ENCODE assay signal across 8 cellular contexts in genomic region chr6:35096129-35096852, GRCh38. TPM values are rescaled to one million over a fixed set of nuclear protein-coding genes. Genes with fewer than 3 reads are reported as not detected.
DNase-seq lines count a peak whose midpoint lies in the region; ATAC-seq and TF ChIP-seq lines count a peak whose summit lies in the region.

No MANE protein-coding gene starts in this region.

- H3K36me3 Mint-ChIP-seq in endothelial cell (ENCODE audit: low read depth, unreplicated experiment): no peaks in the 10 kb centered on the region

- H3K27me3 Mint-ChIP-seq in endothelial cell (ENCODE audit: unreplicated experiment): no peaks in the 10 kb centered on the region

- H3K27ac ChIP-seq in dorsolateral prefrontal cortex: peak overlapping the region in 31 of 59 donors; percentile 2 to 60 (median 24)

- DNase-seq in DMS79 (lab: John Stamatoyannopoulos, UW) (peak; percentile 70), NCI-H226 (peak; percentile 56), dorsolateral prefrontal cortex (no peak), myocyte (ENCODE audit: low read depth) (peak; percentile 90), endothelial cell (ENCODE audit: low spot score) (no peak), COLO668 (lab: John Stamatoyannopoulos, UW; ENCODE audit: unreplicated experiment) (no peak), NCI-H2107 treated with DMSO at 0.1 percent for 48 hours (lab: John Stamatoyannopoulos, UW; ENCODE audit: unreplicated experiment) (no peak)

- TF ChIP-seq CTCF in dorsolateral prefrontal cortex (IDR thresholded peaks at IDR 0.05 in 54 of 56, conservative IDR thresholded peaks at IDR 0.05 in 2 of 56; ENCODE audit: low read depth in 1 of 56, partially characterized antibody in 56 of 56) (no peak), endothelial cell (IDR thresholded peaks at IDR 0.05; ENCODE audit: unreplicated experiment) (no peak)

- no peak overlapping the region for H3K4me3 Mint-ChIP-seq in endothelial cell (ENCODE audit: unreplicated experiment)

- intact Hi-C loops in dorsolateral prefrontal cortex (cut with DNase I): loop anchor here in 1 of 2 donors (10.0 kb wide), 1 partner anchor 439 kb away; no protein-coding TSS in a partner anchor

- no peaks in the 10 kb centered on the region for H3K4me1 Mint-ChIP-seq in endothelial cell (ENCODE audit: unreplicated experiment)

- ATAC-seq in GM18870 (IDR thresholded peaks at IDR 0.05; ENCODE audit: unreplicated experiment): no peak

- no peak overlapping the region for H3K27ac Mint-ChIP-seq in endothelial cell (ENCODE audit: unreplicated experiment)

- H3K4me3 ChIP-seq in dorsolateral prefrontal cortex: no peak overlapping the region

- no peaks in the 10 kb centered on the region for H3K27me3 ChIP-seq in dorsolateral prefrontal cortex

- H3K9me3 Mint-ChIP-seq in endothelial cell (ENCODE audit: unreplicated experiment): no peaks in the 10 kb centered on the region

RNA-seq across cellular contexts. Expression of gene TCP11, which starts 44.8 kb away (rescaled TPM):
- total RNA-seq in dorsolateral prefrontal cortex (1 to 10 TPM in 21 of 120 experiments, under 1 TPM in 55, not detected in 44; 0.29 to 2.4 (median 0.73) TPM), myocyte (not detected in 2 replicates), endothelial cell (ENCODE audit: unreplicated experiment) (0.18 TPM)
- 0.10 TPM for polyA plus RNA-seq in myocyte (2012)

Comparison
In these comparisons a context has a peak if more than half of its experiments do, and no peak if none do; other contexts are left out.
1. DNase-seq: peak in DMS79 (single experiment), NCI-H226 (single experiment) and myocyte (single experiment); none in dorsolateral prefrontal cortex (0 of 10), endothelial cell (single experiment), COLO668 (single experiment) and NCI-H2107 treated with DMSO at 0.1 percent for 48 hours (single experiment).